In the genomic region with DNA sequence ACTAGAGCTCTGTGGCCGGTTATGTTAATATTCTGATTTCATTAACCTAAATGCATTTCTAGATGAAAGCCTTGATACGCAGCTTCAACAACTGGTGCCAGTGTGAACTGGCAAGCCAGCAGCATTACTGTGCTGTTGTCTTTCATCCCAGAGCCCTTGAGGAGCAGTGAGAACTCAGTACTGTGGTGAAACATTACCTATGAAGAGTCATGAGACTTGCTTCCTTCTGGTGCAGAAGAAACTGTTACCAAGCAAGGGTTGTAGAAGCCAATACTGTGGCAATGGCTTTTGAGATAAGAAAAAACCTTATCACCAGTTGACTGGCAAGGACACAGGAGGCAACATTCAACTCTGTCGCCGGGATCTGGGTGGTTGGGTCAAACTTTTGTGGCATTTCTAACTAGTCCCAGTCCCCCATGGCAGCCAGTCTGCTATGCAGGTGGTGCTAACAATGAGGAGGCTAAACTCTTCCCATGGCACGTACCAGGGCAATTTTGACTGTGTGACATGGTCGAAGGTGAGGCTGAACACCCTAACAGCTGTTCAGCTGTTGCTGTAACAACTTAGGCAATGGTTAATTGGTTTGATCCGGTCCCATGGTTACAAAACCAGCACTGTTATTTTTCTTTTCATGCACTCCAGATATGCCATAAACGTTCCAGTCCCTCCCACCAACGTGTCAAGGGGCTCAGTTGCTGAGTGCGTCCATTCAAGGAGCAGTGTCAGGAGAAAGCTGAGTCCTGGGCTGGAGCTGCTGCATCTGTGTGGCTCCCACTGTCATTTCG, we compare ENCODE assay signal across 1 cellular context.
TF ChIP-seq lines count a peak whose summit lies in the region.

No MANE protein-coding gene starts in this region.

TF ChIP-seq in HepG2, 621 proteins besides CTCF, POLR2A, EP300 and RAD21 (continued from another document and continues in another):
- TF ChIP-seq NR2F2 (IDR thresholded peaks at IDR 0.05; ENCODE audit: borderline replicate concordance, low read depth) (no peak), ZNF207 (IDR thresholded peaks at IDR 0.05; ENCODE audit: borderline replicate concordance) (no peak), EHMT2 (IDR thresholded peaks at IDR 0.05; ENCODE audit: borderline replicate concordance, low read depth, low read length) (no peak), DPF2 (CRISPR knock-in tag; IDR thresholded peaks at IDR 0.05; ENCODE audit: borderline replicate concordance, low read depth) (peak; percentile 41; the same call in 1 of the 2 replicates), RARA (CRISPR knock-in tag; IDR thresholded peaks at IDR 0.05) (peak; percentile 10; the same call in 1 of the 2 replicates), ZNF350 (CRISPR knock-in tag; IDR thresholded peaks at IDR 0.05; ENCODE audit: borderline replicate concordance, low read depth) (no peak), FOXP1 (IDR thresholded peaks at IDR 0.05) (no peak), FOXP1 (CRISPR knock-in tag; IDR thresholded peaks at IDR 0.05) (peak; percentile 38; the same call in 1 of the 2 replicates), DNMT1 (CRISPR knock-in tag; IDR thresholded peaks at IDR 0.05) (no peak), ZNF121 (CRISPR knock-in tag; IDR thresholded peaks at IDR 0.05) (no peak), ZNF160 (CRISPR knock-in tag; IDR thresholded peaks at IDR 0.05) (no peak), MEF2D (CRISPR knock-in tag; IDR thresholded peaks at IDR 0.05) (no peak), IKZF1 (IDR thresholded peaks at IDR 0.05) (no peak), ZNF550 (CRISPR knock-in tag; IDR thresholded peaks at IDR 0.05; ENCODE audit: borderline replicate concordance) (no peak), BRD4 (CRISPR knock-in tag; IDR thresholded peaks at IDR 0.05) (no peak), CCAR2 (optimal IDR thresholded peaks at IDR 0.05; ENCODE audit: low read depth, low read length) (no peak), HNRNPUL1 (IDR thresholded peaks at IDR 0.05; ENCODE audit: low read depth, low read length) (no peak), MATR3 (CRISPR knock-in tag; IDR thresholded peaks at IDR 0.05) (no peak), SIN3A (IDR thresholded peaks at IDR 0.05; ENCODE audit: borderline replicate concordance, low read depth, low read length) (no peak), NCOA5 (CRISPR knock-in tag; IDR thresholded peaks at IDR 0.05) (no peak), ZNF674 (CRISPR knock-in tag; IDR thresholded peaks at IDR 0.05; ENCODE audit: low read depth) (no peak), ZNF7 (CRISPR knock-in tag; IDR thresholded peaks at IDR 0.05) (no peak), PTBP1 (IDR thresholded peaks at IDR 0.05; ENCODE audit: low read depth, low read length, poor library complexity, severe bottlenecking) (no peak), ARHGAP35 (CRISPR knock-in tag; IDR thresholded peaks at IDR 0.05; ENCODE audit: borderline replicate concordance) (no peak)
- TF ChIP-seq, protein P1, sequence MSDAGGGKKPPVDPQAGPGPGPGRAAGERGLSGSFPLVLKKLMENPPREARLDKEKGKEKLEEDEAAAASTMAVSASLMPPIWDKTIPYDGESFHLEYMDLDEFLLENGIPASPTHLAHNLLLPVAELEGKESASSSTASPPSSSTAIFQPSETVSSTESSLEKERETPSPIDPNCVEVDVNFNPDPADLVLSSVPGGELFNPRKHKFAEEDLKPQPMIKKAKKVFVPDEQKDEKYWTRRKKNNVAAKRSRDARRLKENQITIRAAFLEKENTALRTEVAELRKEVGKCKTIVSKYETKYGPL (CRISPR knock-in tag; IDR thresholded peaks at IDR 0.05) = no peak
- TF ChIP-seq, protein P2, sequence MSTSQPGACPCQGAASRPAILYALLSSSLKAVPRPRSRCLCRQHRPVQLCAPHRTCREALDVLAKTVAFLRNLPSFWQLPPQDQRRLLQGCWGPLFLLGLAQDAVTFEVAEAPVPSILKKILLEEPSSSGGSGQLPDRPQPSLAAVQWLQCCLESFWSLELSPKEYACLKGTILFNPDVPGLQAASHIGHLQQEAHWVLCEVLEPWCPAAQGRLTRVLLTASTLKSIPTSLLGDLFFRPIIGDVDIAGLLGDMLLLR (CRISPR knock-in tag; IDR thresholded peaks at IDR 0.05) = no peak
- TF ChIP-seq, protein P3, sequence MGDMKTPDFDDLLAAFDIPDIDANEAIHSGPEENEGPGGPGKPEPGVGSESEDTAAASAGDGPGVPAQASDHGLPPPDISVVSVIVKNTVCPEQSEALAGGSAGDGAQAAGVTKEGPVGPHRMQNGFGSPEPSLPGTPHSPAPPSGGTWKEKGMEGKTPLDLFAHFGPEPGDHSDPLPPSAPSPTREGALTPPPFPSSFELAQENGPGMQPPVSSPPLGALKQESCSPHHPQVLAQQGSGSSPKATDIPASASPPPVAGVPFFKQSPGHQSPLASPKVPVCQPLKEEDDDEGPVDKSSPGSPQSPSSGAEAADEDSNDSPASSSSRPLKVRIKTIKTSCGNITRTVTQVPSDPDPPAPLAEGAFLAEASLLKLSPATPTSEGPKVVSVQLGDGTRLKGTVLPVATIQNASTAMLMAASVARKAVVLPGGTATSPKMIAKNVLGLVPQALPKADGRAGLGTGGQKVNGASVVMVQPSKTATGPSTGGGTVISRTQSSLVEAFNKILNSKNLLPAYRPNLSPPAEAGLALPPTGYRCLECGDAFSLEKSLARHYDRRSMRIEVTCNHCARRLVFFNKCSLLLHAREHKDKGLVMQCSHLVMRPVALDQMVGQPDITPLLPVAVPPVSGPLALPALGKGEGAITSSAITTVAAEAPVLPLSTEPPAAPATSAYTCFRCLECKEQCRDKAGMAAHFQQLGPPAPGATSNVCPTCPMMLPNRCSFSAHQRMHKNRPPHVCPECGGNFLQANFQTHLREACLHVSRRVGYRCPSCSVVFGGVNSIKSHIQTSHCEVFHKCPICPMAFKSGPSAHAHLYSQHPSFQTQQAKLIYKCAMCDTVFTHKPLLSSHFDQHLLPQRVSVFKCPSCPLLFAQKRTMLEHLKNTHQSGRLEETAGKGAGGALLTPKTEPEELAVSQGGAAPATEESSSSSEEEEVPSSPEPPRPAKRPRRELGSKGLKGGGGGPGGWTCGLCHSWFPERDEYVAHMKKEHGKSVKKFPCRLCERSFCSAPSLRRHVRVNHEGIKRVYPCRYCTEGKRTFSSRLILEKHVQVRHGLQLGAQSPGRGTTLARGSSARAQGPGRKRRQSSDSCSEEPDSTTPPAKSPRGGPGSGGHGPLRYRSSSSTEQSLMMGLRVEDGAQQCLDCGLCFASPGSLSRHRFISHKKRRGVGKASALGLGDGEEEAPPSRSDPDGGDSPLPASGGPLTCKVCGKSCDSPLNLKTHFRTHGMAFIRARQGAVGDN (CRISPR knock-in tag; IDR thresholded peaks at IDR 0.05) = peak; percentile 37
- TF ChIP-seq, protein P4, sequence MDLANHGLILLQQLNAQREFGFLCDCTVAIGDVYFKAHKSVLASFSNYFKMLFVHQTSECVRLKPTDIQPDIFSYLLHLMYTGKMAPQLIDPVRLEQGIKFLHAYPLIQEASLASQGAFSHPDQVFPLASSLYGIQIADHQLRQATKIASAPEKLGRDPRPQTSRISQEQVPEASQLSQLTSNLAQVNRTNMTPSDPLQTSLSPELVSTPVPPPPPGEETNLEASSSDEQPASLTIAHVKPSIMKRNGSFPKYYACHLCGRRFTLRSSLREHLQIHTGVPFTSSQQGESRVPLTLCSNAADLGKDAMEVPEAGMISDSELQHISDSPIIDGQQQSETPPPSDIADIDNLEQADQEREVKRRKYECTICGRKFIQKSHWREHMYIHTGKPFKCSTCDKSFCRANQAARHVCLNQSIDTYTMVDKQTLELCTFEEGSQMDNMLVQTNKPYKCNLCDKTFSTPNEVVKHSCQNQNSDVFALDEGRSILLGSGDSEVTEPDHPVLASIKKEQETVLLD (CRISPR knock-in tag; IDR thresholded peaks at IDR 0.05; ENCODE audit: low read depth) = no peak
- TF ChIP-seq, protein P5, sequence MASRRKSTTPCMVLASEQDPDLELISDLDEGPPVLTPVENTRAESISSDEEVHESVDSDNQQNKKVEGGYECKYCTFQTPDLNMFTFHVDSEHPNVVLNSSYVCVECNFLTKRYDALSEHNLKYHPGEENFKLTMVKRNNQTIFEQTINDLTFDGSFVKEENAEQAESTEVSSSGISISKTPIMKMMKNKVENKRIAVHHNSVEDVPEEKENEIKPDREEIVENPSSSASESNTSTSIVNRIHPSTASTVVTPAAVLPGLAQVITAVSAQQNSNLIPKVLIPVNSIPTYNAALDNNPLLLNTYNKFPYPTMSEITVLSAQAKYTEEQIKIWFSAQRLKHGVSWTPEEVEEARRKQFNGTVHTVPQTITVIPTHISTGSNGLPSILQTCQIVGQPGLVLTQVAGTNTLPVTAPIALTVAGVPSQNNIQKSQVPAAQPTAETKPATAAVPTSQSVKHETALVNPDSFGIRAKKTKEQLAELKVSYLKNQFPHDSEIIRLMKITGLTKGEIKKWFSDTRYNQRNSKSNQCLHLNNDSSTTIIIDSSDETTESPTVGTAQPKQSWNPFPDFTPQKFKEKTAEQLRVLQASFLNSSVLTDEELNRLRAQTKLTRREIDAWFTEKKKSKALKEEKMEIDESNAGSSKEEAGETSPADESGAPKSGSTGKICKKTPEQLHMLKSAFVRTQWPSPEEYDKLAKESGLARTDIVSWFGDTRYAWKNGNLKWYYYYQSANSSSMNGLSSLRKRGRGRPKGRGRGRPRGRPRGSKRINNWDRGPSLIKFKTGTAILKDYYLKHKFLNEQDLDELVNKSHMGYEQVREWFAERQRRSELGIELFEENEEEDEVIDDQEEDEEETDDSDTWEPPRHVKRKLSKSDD (CRISPR knock-in tag; IDR thresholded peaks at IDR 0.05; ENCODE audit: low read depth) = no peak
- TF ChIP-seq, protein P6, sequence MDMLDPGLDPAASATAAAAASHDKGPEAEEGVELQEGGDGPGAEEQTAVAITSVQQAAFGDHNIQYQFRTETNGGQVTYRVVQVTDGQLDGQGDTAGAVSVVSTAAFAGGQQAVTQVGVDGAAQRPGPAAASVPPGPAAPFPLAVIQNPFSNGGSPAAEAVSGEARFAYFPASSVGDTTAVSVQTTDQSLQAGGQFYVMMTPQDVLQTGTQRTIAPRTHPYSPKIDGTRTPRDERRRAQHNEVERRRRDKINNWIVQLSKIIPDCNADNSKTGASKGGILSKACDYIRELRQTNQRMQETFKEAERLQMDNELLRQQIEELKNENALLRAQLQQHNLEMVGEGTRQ (IDR thresholded peaks at IDR 0.05; ENCODE audit: low read depth, low read length) = no peak
- TF ChIP-seq, protein P6 (CRISPR knock-in tag; IDR thresholded peaks at IDR 0.05; ENCODE audit: borderline replicate concordance) = no peak
- TF ChIP-seq, protein P7, sequence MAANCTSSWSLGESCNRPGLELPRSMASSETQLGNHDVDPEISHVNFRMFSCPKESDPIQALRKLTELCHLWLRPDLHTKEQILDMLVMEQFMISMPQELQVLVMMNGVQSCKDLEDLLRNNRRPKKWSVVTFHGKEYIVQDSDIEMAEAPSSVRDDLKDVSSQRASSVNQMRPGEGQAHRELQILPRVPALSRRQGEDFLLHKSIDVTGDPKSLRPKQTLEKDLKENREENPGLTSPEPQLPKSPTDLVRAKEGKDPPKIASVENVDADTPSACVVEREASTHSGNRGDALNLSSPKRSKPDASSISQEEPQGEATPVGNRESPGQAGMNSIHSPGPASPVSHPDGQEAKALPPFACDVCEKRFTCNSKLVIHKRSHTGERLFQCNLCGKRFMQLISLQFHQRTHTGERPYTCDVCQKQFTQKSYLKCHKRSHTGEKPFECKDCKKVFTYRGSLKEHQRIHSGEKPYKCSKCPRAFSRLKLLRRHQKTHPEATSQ (CRISPR knock-in tag; IDR thresholded peaks at IDR 0.05; ENCODE audit: borderline replicate concordance) = no peak
- TF ChIP-seq, protein P8, sequence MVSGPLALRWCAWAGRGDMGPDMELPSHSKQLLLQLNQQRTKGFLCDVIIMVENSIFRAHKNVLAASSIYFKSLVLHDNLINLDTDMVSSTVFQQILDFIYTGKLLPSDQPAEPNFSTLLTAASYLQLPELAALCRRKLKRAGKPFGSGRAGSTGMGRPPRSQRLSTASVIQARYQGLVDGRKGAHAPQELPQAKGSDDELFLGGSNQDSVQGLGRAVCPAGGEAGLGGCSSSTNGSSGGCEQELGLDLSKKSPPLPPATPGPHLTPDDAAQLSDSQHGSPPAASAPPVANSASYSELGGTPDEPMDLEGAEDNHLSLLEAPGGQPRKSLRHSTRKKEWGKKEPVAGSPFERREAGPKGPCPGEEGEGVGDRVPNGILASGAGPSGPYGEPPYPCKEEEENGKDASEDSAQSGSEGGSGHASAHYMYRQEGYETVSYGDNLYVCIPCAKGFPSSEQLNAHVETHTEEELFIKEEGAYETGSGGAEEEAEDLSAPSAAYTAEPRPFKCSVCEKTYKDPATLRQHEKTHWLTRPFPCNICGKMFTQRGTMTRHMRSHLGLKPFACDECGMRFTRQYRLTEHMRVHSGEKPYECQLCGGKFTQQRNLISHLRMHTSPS (CRISPR knock-in tag; IDR thresholded peaks at IDR 0.05; ENCODE audit: low read depth) = peak; percentile 64
- TF ChIP-seq, protein P9, sequence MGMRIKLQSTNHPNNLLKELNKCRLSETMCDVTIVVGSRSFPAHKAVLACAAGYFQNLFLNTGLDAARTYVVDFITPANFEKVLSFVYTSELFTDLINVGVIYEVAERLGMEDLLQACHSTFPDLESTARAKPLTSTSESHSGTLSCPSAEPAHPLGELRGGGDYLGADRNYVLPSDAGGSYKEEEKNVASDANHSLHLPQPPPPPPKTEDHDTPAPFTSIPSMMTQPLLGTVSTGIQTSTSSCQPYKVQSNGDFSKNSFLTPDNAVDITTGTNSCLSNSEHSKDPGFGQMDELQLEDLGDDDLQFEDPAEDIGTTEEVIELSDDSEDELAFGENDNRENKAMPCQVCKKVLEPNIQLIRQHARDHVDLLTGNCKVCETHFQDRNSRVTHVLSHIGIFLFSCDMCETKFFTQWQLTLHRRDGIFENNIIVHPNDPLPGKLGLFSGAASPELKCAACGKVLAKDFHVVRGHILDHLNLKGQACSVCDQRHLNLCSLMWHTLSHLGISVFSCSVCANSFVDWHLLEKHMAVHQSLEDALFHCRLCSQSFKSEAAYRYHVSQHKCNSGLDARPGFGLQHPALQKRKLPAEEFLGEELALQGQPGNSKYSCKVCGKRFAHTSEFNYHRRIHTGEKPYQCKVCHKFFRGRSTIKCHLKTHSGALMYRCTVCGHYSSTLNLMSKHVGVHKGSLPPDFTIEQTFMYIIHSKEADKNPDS (CRISPR knock-in tag; IDR thresholded peaks at IDR 0.05) = no peak
- TF ChIP-seq, protein P10, sequence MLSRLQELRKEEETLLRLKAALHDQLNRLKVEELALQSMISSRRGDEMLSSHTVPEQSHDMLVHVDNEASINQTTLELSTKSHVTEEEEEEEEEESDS (CRISPR knock-in tag; IDR thresholded peaks at IDR 0.05; ENCODE audit: borderline replicate concordance) = no peak
- TF ChIP-seq, protein P11, sequence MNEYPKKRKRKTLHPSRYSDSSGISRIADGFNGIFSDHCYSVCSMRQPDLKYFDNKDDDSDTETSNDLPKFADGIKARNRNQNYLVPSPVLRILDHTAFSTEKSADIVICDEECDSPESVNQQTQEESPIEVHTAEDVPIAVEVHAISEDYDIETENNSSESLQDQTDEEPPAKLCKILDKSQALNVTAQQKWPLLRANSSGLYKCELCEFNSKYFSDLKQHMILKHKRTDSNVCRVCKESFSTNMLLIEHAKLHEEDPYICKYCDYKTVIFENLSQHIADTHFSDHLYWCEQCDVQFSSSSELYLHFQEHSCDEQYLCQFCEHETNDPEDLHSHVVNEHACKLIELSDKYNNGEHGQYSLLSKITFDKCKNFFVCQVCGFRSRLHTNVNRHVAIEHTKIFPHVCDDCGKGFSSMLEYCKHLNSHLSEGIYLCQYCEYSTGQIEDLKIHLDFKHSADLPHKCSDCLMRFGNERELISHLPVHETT (CRISPR knock-in tag; conservative IDR thresholded peaks at IDR 0.05) = no peak
